34 cellular contexts compared by ENCODE assay signal in the genomic region with DNA sequence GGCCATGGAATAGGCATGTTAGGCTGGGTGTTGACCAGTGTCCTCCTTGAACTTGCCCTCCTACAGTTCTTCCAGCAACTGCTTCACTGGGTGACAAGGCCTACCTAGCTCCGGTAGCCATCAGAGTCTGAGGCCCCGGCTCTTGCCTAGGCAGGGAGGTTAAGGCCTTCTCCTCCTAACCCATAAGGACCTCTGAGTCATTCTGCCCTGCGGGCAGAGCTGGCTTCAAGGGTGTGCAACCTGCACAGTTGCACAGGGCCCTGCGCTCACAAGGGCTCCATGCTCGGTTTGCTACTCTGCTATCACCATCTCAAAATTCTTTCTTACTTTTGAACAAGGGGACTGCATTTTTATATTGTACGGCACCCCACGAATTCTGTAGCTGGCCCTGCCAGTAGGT. TPM values are rescaled to one million over a fixed set of nuclear protein-coding genes. Genes with fewer than 3 reads are reported as not detected.
"Had no signal": no experiment of that assay in that cellular context is flagged by ENCODE, and none has a peak within 500 bp of the region (broad histone marks: within the 10 kb centered on the region; RNA-seq: fewer than 3 reads in every experiment).

No MANE protein-coding gene starts in this region.

- H3K9me3 ChIP-seq: adrenal gland, body of pancreas, breast epithelium had no signal

- H3K4me1 ChIP-seq: adrenal gland, breast epithelium had no signal

- H3K27me3 ChIP-seq: adrenal gland, body of pancreas, brain microvascular endothelial cell, breast epithelium had no signal

- H3K4me3 Mint-ChIP-seq: activated B cell treated with CpG ODN at 0.5 μM for 24 hours; activated CD4-positive, alpha-beta memory T cell treated with anti-CD3 and anti-CD28 coated beads, Interleukin-2, amount 10 ng/mL, durations not matched to agents 7 days and 5 days; activated CD4-positive, alpha-beta T cell treated with anti-CD3 and anti-CD28 coated beads, Interleukin-2, amount 10 ng/mL, durations not matched to agents 7 days and 5 days; activated CD8-positive, alpha-beta memory T cell treated with anti-CD3 and anti-CD28 coated beads, Interleukin-2, amount 10 ng/mL, durations not matched to agents 7 days and 5 days; activated CD8-positive, alpha-beta T cell treated with anti-CD3 and anti-CD28 coated beads, Interleukin-2, amount 10 ng/mL, durations not matched to agents 7 days and 5 days; activated naive CD4-positive, alpha-beta T cell treated with anti-CD3 and anti-CD28 coated beads, Interleukin-2, amount 10 ng/mL, durations not matched to agents 7 days and 5 days; activated naive CD4-positive, alpha-beta T cell treated with anti-CD3 and anti-CD28 coated beads, Interleukin-2, amount 50 U/mL, for 24 hours; activated naive CD8-positive, alpha-beta T cell; activated T-cell treated with anti-CD3 and anti-CD28 coated beads, Interleukin-2, amount 50 U/mL, for 24 hours; T-helper 1 cell treated with Interleukin-12 subunit alpha and Interleukin-12 subunit beta and Interleukin-4 antibody, amounts not matched to agents 30 μg/mL and 1 μg/mL, for 36 hours; T-helper 2 cell treated with Interferon-gamma antibody and Interleukin-4, amounts not matched to agents 5 μg/mL and 100 μg/mL, for 36 hours had no signal

- H3K4me3 ChIP-seq: adrenal gland, body of pancreas, breast epithelium had no signal

- FAIRE-seq: astrocyte, TTC549 had no signal

- H3K9me3 Mint-ChIP-seq: activated B cell treated with CpG ODN at 0.5 μM for 24 hours; activated CD4-positive, alpha-beta memory T cell treated with anti-CD3 and anti-CD28 coated beads, Interleukin-2, amount 10 ng/mL, durations not matched to agents 7 days and 5 days; activated CD4-positive, alpha-beta T cell treated with anti-CD3 and anti-CD28 coated beads, Interleukin-2, amount 10 ng/mL, durations not matched to agents 7 days and 5 days; activated naive CD4-positive, alpha-beta T cell treated with anti-CD3 and anti-CD28 coated beads, Interleukin-2, amount 10 ng/mL, durations not matched to agents 7 days and 5 days; activated naive CD4-positive, alpha-beta T cell treated with anti-CD3 and anti-CD28 coated beads, Interleukin-2, amount 50 U/mL, for 24 hours; activated T-cell treated with anti-CD3 and anti-CD28 coated beads, Interleukin-2, amount 50 U/mL, for 24 hours; activated T-helper 2 cell treated with anti-CD3 and anti-CD28 coated beads, Interferon-gamma antibody, Interleukin-2, Interleukin-4, amounts not matched to agents 10 μg/mL and 5 μg/mL and 100 μg/mL, durations not matched to agents 14 hours and 24 hours and 36 hours; T-helper 1 cell treated with Interleukin-12 subunit alpha and Interleukin-12 subunit beta and Interleukin-4 antibody, amounts not matched to agents 30 μg/mL and 1 μg/mL, for 36 hours; T-helper 2 cell treated with Interferon-gamma antibody and Interleukin-4, amounts not matched to agents 5 μg/mL and 100 μg/mL, for 36 hours had no signal

- DNase-seq: activated B cell treated with CpG ODN at 0.5 μM for 24 hours; activated CD4-positive, alpha-beta memory T cell treated with anti-CD3 and anti-CD28 coated beads, Interleukin-2, amount 10 ng/mL, durations not matched to agents 7 days and 5 days; activated CD4-positive, alpha-beta T cell treated with anti-CD3 and anti-CD28 coated beads for 48 hours; activated CD4-positive, alpha-beta T cell treated with anti-CD3 and anti-CD28 coated beads, Interleukin-2, amount 10 ng/mL, durations not matched to agents 7 days and 5 days; activated CD4-positive, alpha-beta T cell treated with anti-CD3 and anti-CD28 coated beads, Interleukin-2, amount 50 U/mL, for 48 hours; activated CD4-positive, CD25-positive, alpha-beta regulatory T cell treated with anti-CD3 and anti-CD28 coated beads, Interleukin-2, amount 50 U/mL, for 72 hours; activated CD8-positive, alpha-beta memory T cell treated with anti-CD3 and anti-CD28 coated beads for 24 hours; activated CD8-positive, alpha-beta memory T cell treated with anti-CD3 and anti-CD28 coated beads, Interleukin-2, amount 10 ng/mL, durations not matched to agents 7 days and 5 days; activated CD8-positive, alpha-beta memory T cell treated with anti-CD3 and anti-CD28 coated beads, Interleukin-2, amount 50 U/mL, for 48 hours; activated CD8-positive, alpha-beta T cell treated with anti-CD3 and anti-CD28 coated beads, Interleukin-2, amount 10 ng/mL, durations not matched to agents 7 days and 5 days; activated effector memory CD4-positive, alpha-beta T cell treated with Interleukin-2 at 50 U/mL for 16 hours; activated gamma-delta T cell; activated naive CD4-positive, alpha-beta T cell treated with anti-CD3 and anti-CD28 coated beads, Interleukin-2, amount 10 ng/mL, durations not matched to agents 7 days and 5 days; activated naive CD4-positive, alpha-beta T cell treated with Interleukin-2 at 50 U/mL for 16 hours; activated T-cell treated with anti-CD3 and anti-CD28 coated beads, Interleukin-2, amount 50 U/mL, for 24 hours; activated T-cell treated with anti-CD3 and anti-CD28 coated beads, Interleukin-2, amount 50 U/mL, for 48 hours; adrenal gland; amniotic stem cell; aorta; body of pancreas; brain microvascular endothelial cell; central memory CD4-positive, alpha-beta T cell; T-helper 1 cell; T-helper 2 cell; T-helper 9 cell had no signal

- H3K27ac ChIP-seq: adrenal gland, body of pancreas, brain microvascular endothelial cell, breast epithelium, VCaP had no signal

- H3K27ac Mint-ChIP-seq: activated B cell treated with CpG ODN at 0.5 μM for 24 hours; activated CD4-positive, alpha-beta memory T cell treated with anti-CD3 and anti-CD28 coated beads, Interleukin-2, amount 10 ng/mL, durations not matched to agents 7 days and 5 days; activated CD4-positive, alpha-beta T cell treated with anti-CD3 and anti-CD28 coated beads, Interleukin-2, amount 10 ng/mL, durations not matched to agents 7 days and 5 days; activated CD8-positive, alpha-beta memory T cell treated with anti-CD3 and anti-CD28 coated beads, Interleukin-2, amount 10 ng/mL, durations not matched to agents 7 days and 5 days; activated CD8-positive, alpha-beta T cell treated with anti-CD3 and anti-CD28 coated beads, Interleukin-2, amount 10 ng/mL, durations not matched to agents 7 days and 5 days; activated naive CD4-positive, alpha-beta T cell treated with anti-CD3 and anti-CD28 coated beads, Interleukin-2, amount 10 ng/mL, durations not matched to agents 7 days and 5 days; activated naive CD4-positive, alpha-beta T cell treated with anti-CD3 and anti-CD28 coated beads, Interleukin-2, amount 50 U/mL, for 24 hours; activated naive CD8-positive, alpha-beta T cell; activated T-cell treated with anti-CD3 and anti-CD28 coated beads, Interleukin-2, amount 50 U/mL, for 24 hours; activated T-helper 2 cell treated with anti-CD3 and anti-CD28 coated beads, Interferon-gamma antibody, Interleukin-2, Interleukin-4, amounts not matched to agents 10 μg/mL and 5 μg/mL and 100 μg/mL, durations not matched to agents 14 hours and 24 hours and 36 hours; T-helper 1 cell treated with Interleukin-12 subunit alpha and Interleukin-12 subunit beta and Interleukin-4 antibody, amounts not matched to agents 30 μg/mL and 1 μg/mL, for 36 hours; T-helper 2 cell treated with Interferon-gamma antibody and Interleukin-4, amounts not matched to agents 5 μg/mL and 100 μg/mL, for 36 hours had no signal

- H3K36me3 Mint-ChIP-seq: activated CD8-positive, alpha-beta memory T cell treated with anti-CD3 and anti-CD28 coated beads, Interleukin-2, amount 10 ng/mL, durations not matched to agents 7 days and 5 days; activated naive CD4-positive, alpha-beta T cell treated with anti-CD3 and anti-CD28 coated beads, Interleukin-2, amount 10 ng/mL, durations not matched to agents 7 days and 5 days; activated naive CD4-positive, alpha-beta T cell treated with anti-CD3 and anti-CD28 coated beads, Interleukin-2, amount 50 U/mL, for 24 hours; activated naive CD8-positive, alpha-beta T cell had no signal

- ATAC-seq: activated CD8-positive, alpha-beta memory T cell treated with anti-CD3 and anti-CD28 coated beads, Interleukin-2, amount 10 ng/mL, durations not matched to agents 7 days and 5 days; activated CD8-positive, alpha-beta T cell treated with anti-CD3 and anti-CD28 coated beads, Interleukin-2, amount 10 ng/mL, durations not matched to agents 7 days and 5 days; body of pancreas had no signal

- H3K36me3 ChIP-seq: adrenal gland, brain microvascular endothelial cell, breast epithelium had no signal

- H3K4me1 Mint-ChIP-seq: activated B cell treated with CpG ODN at 0.5 μM for 24 hours; activated CD4-positive, alpha-beta memory T cell treated with anti-CD3 and anti-CD28 coated beads, Interleukin-2, amount 10 ng/mL, durations not matched to agents 7 days and 5 days; activated CD4-positive, alpha-beta T cell treated with anti-CD3 and anti-CD28 coated beads, Interleukin-2, amount 10 ng/mL, durations not matched to agents 7 days and 5 days; activated CD8-positive, alpha-beta memory T cell treated with anti-CD3 and anti-CD28 coated beads, Interleukin-2, amount 10 ng/mL, durations not matched to agents 7 days and 5 days; activated naive CD4-positive, alpha-beta T cell treated with anti-CD3 and anti-CD28 coated beads, Interleukin-2, amount 10 ng/mL, durations not matched to agents 7 days and 5 days; activated naive CD4-positive, alpha-beta T cell treated with anti-CD3 and anti-CD28 coated beads, Interleukin-2, amount 50 U/mL, for 24 hours had no signal

RNA-seq across cellular contexts. Expression of a gene that starts 17.9 kb away (rescaled TPM):
- total RNA-seq: activated B cell treated with CpG ODN at 0.5 μM for 24 hours; activated CD8-positive, alpha-beta T cell treated with anti-CD3 and anti-CD28 coated beads, Interleukin-2, amount 10 ng/mL, durations not matched to agents 7 days and 5 days had no signal
